Comparison of ENCODE assay signal across 18 cellular contexts in genomic region chr9:105437704-105438103, GRCh38.
"Had no signal": no experiment of that assay in that cellular context is flagged by ENCODE, and none has a peak within 500 bp of the region (broad histone marks: within the 10 kb centered on the region; RNA-seq: fewer than 3 reads in every experiment).

No MANE protein-coding gene starts in this region.

- H3K27me3 ChIP-seq: heart right ventricle, neural progenitor cell, ovary, right atrium auricular region, upper lobe of left lung had no signal

- H3K4me3 Mint-ChIP-seq: activated CD8-positive, alpha-beta memory T cell treated with anti-CD3 and anti-CD28 coated beads, Interleukin-2, amount 10 ng/mL, durations not matched to agents 7 days and 5 days; activated naive CD8-positive, alpha-beta T cell treated with anti-CD3 and anti-CD28 coated beads for 36 hours; activated T-cell treated with anti-CD3 and anti-CD28 coated beads, Interleukin-2, amount 50 U/mL, for 4 hours; neural progenitor cell had no signal

- H2AFZ ChIP-seq: neural progenitor cell had no signal

- H3K9me3 ChIP-seq: heart right ventricle, ovary, right atrium auricular region, upper lobe of left lung had no signal

- ATAC-seq: activated CD4-positive, CD25-positive, alpha-beta regulatory T cell treated with anti-CD3 and anti-CD28 coated beads, Interleukin-2, amount 50 U/mL, for 24 hours; activated CD8-positive, alpha-beta memory T cell treated with anti-CD3 and anti-CD28 coated beads, Interleukin-2, amount 10 ng/mL, durations not matched to agents 7 days and 5 days; stimulated activated naive CD8-positive, alpha-beta T cell treated with anti-CD3 and anti-CD28 coated beads, Interleukin-15, Interleukin-2, amounts not matched to agents 100 U/mL and 50 U/mL, for 24 hours had no signal

- H3K27me3 Mint-ChIP-seq: activated naive CD8-positive, alpha-beta T cell treated with anti-CD3 and anti-CD28 coated beads for 36 hours had no signal

- H3K9ac ChIP-seq: neural progenitor cell had no signal

- H3K9me3 Mint-ChIP-seq: activated naive CD8-positive, alpha-beta T cell treated with anti-CD3 and anti-CD28 coated beads for 36 hours; activated T-cell treated with anti-CD3 and anti-CD28 coated beads, Interleukin-2, amount 50 U/mL, for 4 hours had no signal

- H3K36me3 Mint-ChIP-seq: activated CD8-positive, alpha-beta memory T cell treated with anti-CD3 and anti-CD28 coated beads, Interleukin-2, amount 10 ng/mL, durations not matched to agents 7 days and 5 days; activated naive CD8-positive, alpha-beta T cell treated with anti-CD3 and anti-CD28 coated beads for 36 hours; neural progenitor cell had no signal

- H3K4me2 ChIP-seq: neural progenitor cell had no signal

- H3K4me1 Mint-ChIP-seq: activated CD8-positive, alpha-beta memory T cell treated with anti-CD3 and anti-CD28 coated beads, Interleukin-2, amount 10 ng/mL, durations not matched to agents 7 days and 5 days; activated naive CD8-positive, alpha-beta T cell treated with anti-CD3 and anti-CD28 coated beads for 36 hours had no signal

- H3K4me1 ChIP-seq: upper lobe of left lung had no signal

- H3K4me3 ChIP-seq: heart right ventricle, neural progenitor cell, ovary, right atrium auricular region, upper lobe of left lung had no signal

- H3K27ac ChIP-seq: neural progenitor cell, ovary, right atrium auricular region, upper lobe of left lung had no signal

- H3K27ac Mint-ChIP-seq: activated CD8-positive, alpha-beta memory T cell treated with anti-CD3 and anti-CD28 coated beads, Interleukin-2, amount 10 ng/mL, durations not matched to agents 7 days and 5 days; activated naive CD8-positive, alpha-beta T cell treated with anti-CD3 and anti-CD28 coated beads for 36 hours; neural progenitor cell had no signal

- H3K36me3 ChIP-seq: heart right ventricle, neural progenitor cell, ovary, right atrium auricular region, upper lobe of left lung had no signal

- DNase-seq: activated CD4-positive, alpha-beta T cell treated with anti-CD3 and anti-CD28 coated beads, Interleukin-2, amount 50 U/mL, for 48 hours; activated CD8-positive, alpha-beta memory T cell treated with anti-CD3 and anti-CD28 coated beads, Interleukin-2, amount 10 ng/mL, durations not matched to agents 7 days and 5 days; activated gamma-delta T cell treated with Interleukin-2 at 50 U/mL for 16 hours; activated naive CD8-positive, alpha-beta T cell treated with anti-CD3 and anti-CD28 coated beads for 36 hours; activated T-cell treated with anti-CD3 and anti-CD28 coated beads, Interleukin-2, amount 50 U/mL, for 4 hours; foreskin melanocyte; kidney; left ventricle myocardium superior; mesendoderm; ovary; stimulated activated CD4-positive, alpha-beta T cell treated with anti-CD3 and anti-CD28 coated beads, Interleukin-12 subunit alpha, Interleukin-12 subunit beta, amount 100 ng/mL, for 4 hours; stimulated activated CD4-positive, alpha-beta T cell treated with anti-CD3 and anti-CD28 coated beads, Interleukin-2, amount 100 ng/mL, for 48 hours; stimulated activated naive CD8-positive, alpha-beta T cell treated with anti-CD3 and anti-CD28 coated beads, Interleukin-15, Interleukin-2, amounts not matched to agents 100 U/mL and 50 U/mL, for 24 hours; upper lobe of left lung had no signal
